8 cellular contexts compared by ENCODE assay signal in the genomic region with DNA sequence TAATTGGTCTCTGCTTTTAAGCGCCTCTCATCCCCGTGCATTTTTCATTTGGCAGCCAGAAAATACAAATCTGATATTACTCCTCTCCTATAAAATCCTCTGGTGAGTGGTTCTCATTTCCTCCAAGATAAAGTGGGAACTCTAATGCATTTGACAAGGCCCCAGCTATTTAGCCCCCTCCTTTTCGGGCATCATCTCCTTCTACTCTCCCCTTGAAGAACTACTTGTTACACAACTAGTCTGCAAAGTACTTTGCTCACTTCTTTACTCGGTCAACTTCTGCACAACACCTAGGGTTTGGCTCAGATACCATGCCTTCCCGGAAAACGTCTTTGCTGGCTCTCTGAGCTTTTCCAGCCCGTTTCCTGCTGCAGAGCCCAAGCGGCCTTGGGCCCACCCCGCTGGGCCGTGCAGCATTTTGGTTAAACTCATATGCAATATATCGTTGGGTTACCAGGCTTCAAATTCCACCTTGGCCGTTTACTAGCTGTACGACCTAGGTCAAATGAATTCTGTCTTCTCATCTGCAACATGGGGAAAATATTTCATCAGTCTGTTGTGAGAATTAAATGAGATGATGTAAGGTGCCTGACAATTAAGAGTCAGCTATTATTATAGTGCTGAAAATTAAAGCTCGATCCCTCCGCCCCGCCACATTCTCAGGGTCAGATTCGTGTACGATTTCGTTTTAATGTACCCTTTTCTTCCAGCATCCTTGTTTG. TPM values are rescaled to one million over a fixed set of nuclear protein-coding genes. Genes with fewer than 3 reads are reported as not detected.
DNase-seq lines count a peak whose midpoint lies in the region; ATAC-seq and TF ChIP-seq lines count a peak whose summit lies in the region.

No MANE protein-coding gene starts in this region.

- H3K4me3 ChIP-seq in MM.1S (ENCODE audit: low read length) (peak overlapping the region; percentile 97), ectodermal cell (ENCODE audit: insufficient read depth, low read depth, low read length) (peak overlapping the region; percentile 92), neuronal stem cell (ENCODE audit: low read length in 2 of 2) (peak overlapping the region in 1 of 2 donors; percentile 93)

- no peaks in the 10 kb centered on the region for H3K36me3 ChIP-seq in MM.1S (replicated peaks; ENCODE audit: insufficient read depth, low read length)
- no peaks in the 10 kb centered on the region for H3K36me3 ChIP-seq in ectodermal cell (ENCODE audit: control insufficient read depth, insufficient read depth, low read length)
- H3K36me3 ChIP-seq in neuronal stem cell (replicated peaks in 1 of 2; ENCODE audit: control insufficient read depth in 2 of 2, insufficient read depth in 2 of 2, low read length in 2 of 2): peaks cover 0 to 33% of the 10 kb centered on the region in 2 donors

- H3K18ac ChIP-seq in neuronal stem cell (ENCODE audit: low read length): no peak overlapping the region

- H3K4ac ChIP-seq in neuronal stem cell (ENCODE audit: low read length): no peak overlapping the region

- no peak for TF ChIP-seq CTCF in MM.1S (IDR thresholded peaks at IDR 0.05; ENCODE audit: low read length)

- H3K27me3 ChIP-seq in MM.1S (replicated peaks; ENCODE audit: insufficient read depth, low read length): no peaks in the 10 kb centered on the region
- no peaks in the 10 kb centered on the region for H3K27me3 ChIP-seq in ectodermal cell (ENCODE audit: control insufficient read depth, insufficient read depth, low read length, poor library complexity, severe bottlenecking)
- H3K27me3 ChIP-seq in neuronal stem cell (ENCODE audit: control insufficient read depth in 3 of 3, insufficient read depth in 3 of 3, low read depth in 1 of 3, low read length in 3 of 3): no peaks in the 10 kb centered on the region

- 0 out of 2 replicates have a peak, but pooled peaks cover 3% of the 10 kb centered on the region for H3F3A ChIP-seq in MM.1S (ENCODE audit: insufficient read depth, low read length)

- H4K8ac ChIP-seq in neuronal stem cell (ENCODE audit: low read depth, low read length): no peak overlapping the region

- H2AK5ac ChIP-seq in neuronal stem cell (ENCODE audit: low read depth, low read length): no peak overlapping the region

- H3K4me1 ChIP-seq in MM.1S (ENCODE audit: low read length) (peaks cover 14% of the 10 kb centered on the region), ectodermal cell (ENCODE audit: control insufficient read depth, insufficient read depth, low read length) (peaks cover 4% of the 10 kb centered on the region), neuronal stem cell (ENCODE audit: control insufficient read depth in 2 of 2, insufficient read depth in 1 of 2, low read depth in 1 of 2, low read length in 2 of 2) (peaks cover 3 to 17% of the 10 kb centered on the region in 2 donors)

- H2BK12ac ChIP-seq in neuronal stem cell (ENCODE audit: low read length): no peak overlapping the region

- H3K79me1 ChIP-seq in neuronal stem cell (ENCODE audit: low read depth, low read length): no peaks in the 10 kb centered on the region

- H2BK5ac ChIP-seq in neuronal stem cell (ENCODE audit: low read length): no peak overlapping the region

- no peaks in the 10 kb centered on the region for H3K9me2 ChIP-seq in MM.1S (replicated peaks; ENCODE audit: insufficient read depth, low read length)

- H3K4me2 ChIP-seq in MM.1S (ENCODE audit: low read depth, low read length): peak overlapping the region; percentile 80
- H3K4me2 ChIP-seq in neuronal stem cell (ENCODE audit: insufficient read depth, low read length, poor library complexity, severe bottlenecking): peak overlapping the region; percentile 54

- 44% methylated on average over 19 of the region's 19 CpGs for WGBS in ectodermal cell, 2 experiments
- no CpG with 5 or more reads among the region's 19 CpGs for WGBS in neuronal stem cell (ENCODE audit: extremely low coverage in 2 of 2, insufficient read length in 2 of 2, insufficient replicate concordance in 1 of 2), 2 donors

- no peak overlapping the region for H3K23ac ChIP-seq in neuronal stem cell (ENCODE audit: low read depth, low read length, poor library complexity)

- H4K91ac ChIP-seq in neuronal stem cell (ENCODE audit: low read depth, low read length, poor library complexity): no peak overlapping the region

- peak overlapping the region; percentile 94 for H3K9ac ChIP-seq in MM.1S (ENCODE audit: low read length)
- no peak overlapping the region for H3K9ac ChIP-seq in neuronal stem cell (ENCODE audit: low read depth, low read length, poor library complexity)

- no peak for ATAC-seq in GM19351 (IDR thresholded peaks at IDR 0.05; ENCODE audit: unreplicated experiment)

- DNase-seq in CMK (ENCODE audit: low read depth) (peak; percentile 25), MM.1S (no peak), neuronal stem cell (ENCODE audit: low spot score) (no peak), NCI-H1105 treated with DMSO at 0.1 percent for 48 hours (lab: John Stamatoyannopoulos, UW) (no peak), superior temporal gyrus (ENCODE audit: extremely low spot score) (no peak)
- no peak for DNase-seq in activated CD4-positive, alpha-beta T cell treated with anti-CD3 and anti-CD28 coated beads for 1 hour

- H2BK15ac ChIP-seq in neuronal stem cell (ENCODE audit: low read length): no peak overlapping the region

- no peak overlapping the region for H3K14ac ChIP-seq in neuronal stem cell (ENCODE audit: low read length)

- no peak overlapping the region for H2BK120ac ChIP-seq in neuronal stem cell (ENCODE audit: low read depth, low read length)

- peaks cover 41% of the 10 kb centered on the region for H3K79me2 ChIP-seq in MM.1S (ENCODE audit: low read length)

- H3K27ac ChIP-seq in MM.1S (ENCODE audit: low read length): peak overlapping the region; percentile 81; the same call in 1 of the 2 replicates
- H3K27ac ChIP-seq in ectodermal cell (ENCODE audit: insufficient read depth, low read depth, low read length, poor library complexity, severe bottlenecking): peak overlapping the region; percentile 93
- no peak overlapping the region for H3K27ac ChIP-seq in neuronal stem cell (replicated peaks; ENCODE audit: low read length)

- peaks cover 13% of the 10 kb centered on the region; the same call in 1 of the 2 replicates for H4K20me1 ChIP-seq in MM.1S (ENCODE audit: insufficient read depth, low read length)

- H2AFZ ChIP-seq in MM.1S (ENCODE audit: low read length): peak overlapping the region; percentile 39
- H2AFZ ChIP-seq in neuronal stem cell (ENCODE audit: low read length): peak overlapping the region; percentile 83

- H3K9me3 ChIP-seq in MM.1S (replicated peaks; ENCODE audit: insufficient read depth, low read length): no peaks in the 10 kb centered on the region
- H3K9me3 ChIP-seq in ectodermal cell (ENCODE audit: control insufficient read depth, low read length): no peaks in the 10 kb centered on the region
- no peaks in the 10 kb centered on the region for H3K9me3 ChIP-seq in neuronal stem cell (replicated peaks in 1 of 2; ENCODE audit: control insufficient read depth in 2 of 2, insufficient read depth in 1 of 2, low read depth in 1 of 2, low read length in 2 of 2)

RNA-seq across cellular contexts. Expression of a gene that starts 0.9 kb away (rescaled TPM):
- 373 TPM for polyA plus RNA-seq in ectodermal cell (2013, experiment 1 of 4)
- 425 TPM for polyA plus RNA-seq in ectodermal cell (2013, experiment 2 of 4)
- 275 TPM for polyA plus RNA-seq in ectodermal cell (2013, experiment 3 of 4)
- 312 TPM for polyA plus RNA-seq in ectodermal cell (2013, experiment 4 of 4)
- polyA plus RNA-seq in neuronal stem cell (2013, experiment 1 of 2): 162 TPM
- 163 TPM for polyA plus RNA-seq in neuronal stem cell (2013, experiment 2 of 2)

RNA-seq across cellular contexts. Expression of a gene that starts 13.0 kb away (rescaled TPM):
- not detected for polyA plus RNA-seq in ectodermal cell (2013, experiment 1 of 4)
- polyA plus RNA-seq in ectodermal cell (2013, experiment 2 of 4): 1.2 TPM
- polyA plus RNA-seq in ectodermal cell (2013, experiment 3 of 4): 0.43 TPM
- not detected for polyA plus RNA-seq in ectodermal cell (2013, experiment 4 of 4)
- 0.53 TPM for polyA plus RNA-seq in neuronal stem cell (2013, experiment 1 of 2)
- 0.40 TPM for polyA plus RNA-seq in neuronal stem cell (2013, experiment 2 of 2)

RNA-seq across cellular contexts. Expression of a gene that starts 47.7 kb away (rescaled TPM):
- not detected for polyA plus RNA-seq in ectodermal cell (2013, experiment 1 of 4)
- not detected for polyA plus RNA-seq in ectodermal cell (2013, experiment 2 of 4)
- 0.27 TPM for polyA plus RNA-seq in ectodermal cell (2013, experiment 3 of 4)
- not detected for polyA plus RNA-seq in ectodermal cell (2013, experiment 4 of 4)
- polyA plus RNA-seq in neuronal stem cell (2013, experiment 1 of 2): 0.24 TPM
- polyA plus RNA-seq in neuronal stem cell (2013, experiment 2 of 2): 0.32 TPM

RNA-seq across cellular contexts. Expression of a gene that starts 55.4 kb away (rescaled TPM):
- 0.46 TPM for polyA plus RNA-seq in ectodermal cell (2013, experiment 1 of 4)
- 0.27 TPM for polyA plus RNA-seq in ectodermal cell (2013, experiment 2 of 4)
- 0.32 TPM for polyA plus RNA-seq in ectodermal cell (2013, experiment 3 of 4)
- polyA plus RNA-seq in ectodermal cell (2013, experiment 4 of 4): 0.45 TPM
- 0.15 TPM for polyA plus RNA-seq in neuronal stem cell (2013, experiment 1 of 2)
- polyA plus RNA-seq in neuronal stem cell (2013, experiment 2 of 2): 0.19 TPM
